Comparison of ENCODE assay signal across 9 cellular contexts in genomic region chr1:211352985-211353515, GRCh38. TPM values are rescaled to one million over a fixed set of nuclear protein-coding genes. Genes with fewer than 3 reads are reported as not detected.
DNase-seq lines count a peak whose midpoint lies in the region; ATAC-seq and TF ChIP-seq lines count a peak whose summit lies in the region.
"Had no signal": no experiment of that assay in that cellular context is flagged by ENCODE, and none has a peak within 500 bp of the region (broad histone marks: within the 10 kb centered on the region; RNA-seq: fewer than 3 reads in every experiment).

No MANE protein-coding gene starts in this region.

- peak; percentile 78 for TF ChIP-seq CTCF in cardiac muscle cell (IDR thresholded peaks at IDR 0.05; ENCODE audit: low read depth, low read length)
- TF ChIP-seq CTCF in OCI-LY1 (IDR thresholded peaks at IDR 0.05; ENCODE audit: low read length): peak; percentile 89
- TF ChIP-seq CTCF in left ventricle myocardium inferior (IDR thresholded peaks at IDR 0.05; ENCODE audit: borderline replicate concordance): peak; percentile 66

- H2AFZ ChIP-seq in OCI-LY1 (ENCODE audit: low read length): no peak overlapping the region

- H3K27ac ChIP-seq in cardiac muscle cell (no peak overlapping the region), OCI-LY1 (ENCODE audit: low read depth, low read length, poor library complexity, severe bottlenecking) (peak overlapping the region; percentile 16), left ventricle myocardium inferior (replicated peaks) (no peak overlapping the region)

- no peaks in the 10 kb centered on the region for H3K27me3 Mint-ChIP-seq in activated T-cell treated with anti-CD3 and anti-CD28 coated beads, Interleukin-2, amount 50 U/mL, for 72 hours (ENCODE audit: low read depth)

- ATAC-seq in left ventricle myocardium superior (no peak), HG02763 (IDR thresholded peaks at IDR 0.05; ENCODE audit: unreplicated experiment) (peak; percentile 77)
- peak; percentile 79 to 88 for ATAC-seq in activated T-cell treated with anti-CD3 and anti-CD28 coated beads, Interleukin-2, amount 50 U/mL, for 72 hours (replicated peaks in 1 of 2)

- H3K9me3 ChIP-seq in cardiac muscle cell (ENCODE audit: low read depth): no peaks in the 10 kb centered on the region
- peaks cover 8% of the 10 kb centered on the region; the same call in 1 of the 2 replicates for H3K9me3 ChIP-seq in OCI-LY1 (ENCODE audit: low read length)
- H3K9me3 ChIP-seq in left ventricle myocardium inferior (replicated peaks): peaks cover 5% of the 10 kb centered on the region

- H3K79me2 ChIP-seq in OCI-LY1 (ENCODE audit: insufficient read depth, low read length): peaks cover 13% of the 10 kb centered on the region

- H3F3A ChIP-seq in OCI-LY1 (ENCODE audit: insufficient read depth, low read length): no peaks in the 10 kb centered on the region

- no peaks in the 10 kb centered on the region for H3K9me2 ChIP-seq in OCI-LY1 (ENCODE audit: low read depth, low read length)

- intact Hi-C loops in left ventricle myocardium superior (cut with micrococcal nuclease): no loop called here
- intact Hi-C loops in left ventricle myocardium inferior (cut with micrococcal nuclease): no loop called here

- no peak overlapping the region for H3K9ac ChIP-seq in OCI-LY1 (ENCODE audit: low read length)

- peak overlapping the region; percentile 74 to 75 for H3K4me3 Mint-ChIP-seq in activated T-cell treated with anti-CD3 and anti-CD28 coated beads, Interleukin-2, amount 50 U/mL, for 72 hours
- H3K4me3 Mint-ChIP-seq: nephron had no signal

- H3K9me3 Mint-ChIP-seq in activated T-cell treated with anti-CD3 and anti-CD28 coated beads, Interleukin-2, amount 50 U/mL, for 72 hours: peaks cover 6 to 7% of the 10 kb centered on the region in 2 donors

- H4K20me1 ChIP-seq in OCI-LY1 (ENCODE audit: insufficient read depth, low read length): no peaks in the 10 kb centered on the region

- H3K36me3 ChIP-seq in cardiac muscle cell: no peaks in the 10 kb centered on the region
- peaks cover 59% of the 10 kb centered on the region for H3K36me3 ChIP-seq in OCI-LY1 (ENCODE audit: insufficient read depth, low read length)
- H3K36me3 ChIP-seq in left ventricle myocardium inferior: peaks cover 5% of the 10 kb centered on the region

- H3K27me3 ChIP-seq in cardiac muscle cell: no peaks in the 10 kb centered on the region
- no peaks in the 10 kb centered on the region for H3K27me3 ChIP-seq in OCI-LY1 (ENCODE audit: insufficient read depth, low read length)
- H3K27me3 ChIP-seq in left ventricle myocardium inferior (ENCODE audit: low read depth): no peaks in the 10 kb centered on the region

- H3K27ac Mint-ChIP-seq in activated T-cell treated with anti-CD3 and anti-CD28 coated beads, Interleukin-2, amount 50 U/mL, for 72 hours: peak overlapping the region; percentile 67
- H3K27ac Mint-ChIP-seq: nephron had no signal

- peaks cover 21% of the 10 kb centered on the region in 2 donors for H3K36me3 Mint-ChIP-seq in activated T-cell treated with anti-CD3 and anti-CD28 coated beads, Interleukin-2, amount 50 U/mL, for 72 hours (ENCODE audit: insufficient read depth in 2 of 2)

- H3K4me3 ChIP-seq in cardiac muscle cell (no peak overlapping the region), OCI-LY1 (ENCODE audit: low read depth, low read length, poor library complexity, severe bottlenecking) (no peak overlapping the region), left ventricle myocardium inferior (no peak overlapping the region)

- DNase-seq in cardiac muscle cell (ENCODE audit: low read depth in 1 of 2, low spot score in 1 of 2): peak; percentile 17 to 21
- no peak for DNase-seq in left ventricle myocardium superior
- DNase-seq in activated T-cell treated with anti-CD3 and anti-CD28 coated beads, Interleukin-2, amount 50 U/mL, for 72 hours: peak; percentile 51 to 62
- DNase-seq in left ventricle myocardium inferior: no peak
- peak; percentile 29 to 57 (median 52) for DNase-seq in stimulated activated CD4-positive, alpha-beta T cell treated with anti-CD3 and anti-CD28 coated beads, TNF-alpha, amount 100 ng/mL, for 48 hours (ENCODE audit: low read depth in 3 of 3)
- DNase-seq in ureter (ENCODE audit: low spot score): no peak

- H3K4me2 ChIP-seq in OCI-LY1 (ENCODE audit: low read length): peak overlapping the region; percentile 43; the same call in 1 of the 2 replicates

- H3K4me1 ChIP-seq in cardiac muscle cell (ENCODE audit: low read depth) (no peaks in the 10 kb centered on the region), OCI-LY1 (ENCODE audit: insufficient read depth, low read length, severe bottlenecking) (peaks cover 14% of the 10 kb centered on the region), left ventricle myocardium inferior (no peaks in the 10 kb centered on the region)

- peaks cover 66% of the 10 kb centered on the region for H3K4me1 Mint-ChIP-seq in activated T-cell treated with anti-CD3 and anti-CD28 coated beads, Interleukin-2, amount 50 U/mL, for 72 hours (ENCODE audit: low read depth)

RNA-seq across cellular contexts. Expression of gene TRAF5, which starts 26.4 kb away (rescaled TPM):
- total RNA-seq in cardiac muscle cell (2.8 and 8.7 TPM in 2 replicates), left ventricle myocardium superior (2.4 TPM), left ventricle myocardium inferior (1.5 TPM), ureter (36.3 TPM)
- polyA plus RNA-seq in cardiac muscle cell: 3.9 and 8.0 TPM in 2 replicates
- 10 to 100 TPM; 28.8 to 38.6 TPM for total RNA-seq in activated T-cell treated with anti-CD3 and anti-CD28 coated beads, Interleukin-2, amount 50 U/mL, for 72 hours

Comparison
In these comparisons a context has a peak if more than half of its experiments do, and no peak if none do; other contexts are left out.
1. DNase-seq: peak in cardiac muscle cell (2 of 2), activated T-cell treated with anti-CD3 and anti-CD28 coated beads, Interleukin-2, amount 50 U/mL, for 72 hours (2 of 2) and stimulated activated CD4-positive, alpha-beta T cell treated with anti-CD3 and anti-CD28 coated beads, TNF-alpha, amount 100 ng/mL, for 48 hours (3 of 3); none in left ventricle myocardium superior (single experiment), left ventricle myocardium inferior (single experiment) and ureter (single experiment).
2. Peak in every context shown above with its lines, with median percentiles within 50 percentile points of each other: CTCF ChIP-seq.